1 cellular context compared by ENCODE assay signal in the genomic region with DNA sequence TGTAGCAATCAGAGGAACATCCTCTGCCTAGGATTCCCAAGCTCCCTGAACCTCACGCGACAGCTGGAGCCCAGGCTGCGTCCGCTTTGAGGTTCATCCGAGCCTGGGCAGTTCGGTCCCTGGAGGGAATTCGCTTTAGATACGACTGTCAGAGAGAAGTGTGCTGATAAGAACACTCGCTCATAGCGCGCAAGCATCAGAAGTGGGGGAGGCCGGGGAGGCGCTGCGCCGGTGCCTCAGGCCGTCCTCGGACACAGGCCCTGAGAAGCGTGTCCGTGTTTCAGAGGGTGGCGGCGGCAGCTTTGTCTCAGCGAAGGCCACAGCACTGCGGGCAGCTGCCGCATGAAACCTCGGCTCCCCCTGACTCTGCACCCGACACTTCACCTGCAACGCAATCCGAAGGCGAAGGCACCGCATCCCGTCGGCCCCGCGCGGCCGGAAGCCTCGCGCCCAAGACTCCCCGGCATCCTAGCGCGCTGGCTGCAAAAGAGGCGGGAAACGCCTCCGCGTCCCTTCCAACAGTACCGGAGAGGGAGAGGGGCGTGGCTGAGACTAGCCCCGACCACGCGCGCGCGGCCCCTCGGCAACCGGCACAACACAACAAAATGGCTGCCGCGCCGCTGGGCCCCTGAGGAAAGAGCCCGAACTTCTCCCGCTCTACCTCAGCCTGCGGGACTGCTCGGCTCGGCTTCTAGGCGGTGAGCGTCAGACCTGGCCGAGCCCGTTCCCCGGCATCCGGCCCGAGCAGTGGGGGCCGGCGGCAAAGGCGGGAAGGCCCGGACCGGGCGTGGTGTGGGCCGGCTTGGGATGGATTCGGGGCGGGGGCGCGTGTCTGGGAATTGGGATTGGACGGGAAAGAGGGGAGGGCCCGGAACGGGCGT.
TF ChIP-seq lines count a peak whose summit lies in the region.

A gene with protein sequence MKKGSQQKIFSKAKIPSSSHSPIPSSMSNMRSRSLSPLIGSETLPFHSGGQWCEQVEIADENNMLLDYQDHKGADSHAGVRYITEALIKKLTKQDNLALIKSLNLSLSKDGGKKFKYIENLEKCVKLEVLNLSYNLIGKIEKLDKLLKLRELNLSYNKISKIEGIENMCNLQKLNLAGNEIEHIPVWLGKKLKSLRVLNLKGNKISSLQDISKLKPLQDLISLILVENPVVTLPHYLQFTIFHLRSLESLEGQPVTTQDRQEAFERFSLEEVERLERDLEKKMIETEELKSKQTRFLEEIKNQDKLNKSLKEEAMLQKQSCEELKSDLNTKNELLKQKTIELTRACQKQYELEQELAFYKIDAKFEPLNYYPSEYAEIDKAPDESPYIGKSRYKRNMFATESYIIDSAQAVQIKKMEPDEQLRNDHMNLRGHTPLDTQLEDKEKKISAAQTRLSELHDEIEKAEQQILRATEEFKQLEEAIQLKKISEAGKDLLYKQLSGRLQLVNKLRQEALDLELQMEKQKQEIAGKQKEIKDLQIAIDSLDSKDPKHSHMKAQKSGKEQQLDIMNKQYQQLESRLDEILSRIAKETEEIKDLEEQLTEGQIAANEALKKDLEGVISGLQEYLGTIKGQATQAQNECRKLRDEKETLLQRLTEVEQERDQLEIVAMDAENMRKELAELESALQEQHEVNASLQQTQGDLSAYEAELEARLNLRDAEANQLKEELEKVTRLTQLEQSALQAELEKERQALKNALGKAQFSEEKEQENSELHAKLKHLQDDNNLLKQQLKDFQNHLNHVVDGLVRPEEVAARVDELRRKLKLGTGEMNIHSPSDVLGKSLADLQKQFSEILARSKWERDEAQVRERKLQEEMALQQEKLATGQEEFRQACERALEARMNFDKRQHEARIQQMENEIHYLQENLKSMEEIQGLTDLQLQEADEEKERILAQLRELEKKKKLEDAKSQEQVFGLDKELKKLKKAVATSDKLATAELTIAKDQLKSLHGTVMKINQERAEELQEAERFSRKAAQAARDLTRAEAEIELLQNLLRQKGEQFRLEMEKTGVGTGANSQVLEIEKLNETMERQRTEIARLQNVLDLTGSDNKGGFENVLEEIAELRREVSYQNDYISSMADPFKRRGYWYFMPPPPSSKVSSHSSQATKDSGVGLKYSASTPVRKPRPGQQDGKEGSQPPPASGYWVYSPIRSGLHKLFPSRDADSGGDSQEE (N-terminal part only) (plus strand): TSS at position 586 of the 881 bp plus-strand sequence. CDS start 13,372 bp downstream, outside the sequence.

TF ChIP-seq in GM12878, 131 proteins besides CTCF, POLR2A, EP300 and RAD21 (continued from another document):
- TF ChIP-seq, protein P1, sequence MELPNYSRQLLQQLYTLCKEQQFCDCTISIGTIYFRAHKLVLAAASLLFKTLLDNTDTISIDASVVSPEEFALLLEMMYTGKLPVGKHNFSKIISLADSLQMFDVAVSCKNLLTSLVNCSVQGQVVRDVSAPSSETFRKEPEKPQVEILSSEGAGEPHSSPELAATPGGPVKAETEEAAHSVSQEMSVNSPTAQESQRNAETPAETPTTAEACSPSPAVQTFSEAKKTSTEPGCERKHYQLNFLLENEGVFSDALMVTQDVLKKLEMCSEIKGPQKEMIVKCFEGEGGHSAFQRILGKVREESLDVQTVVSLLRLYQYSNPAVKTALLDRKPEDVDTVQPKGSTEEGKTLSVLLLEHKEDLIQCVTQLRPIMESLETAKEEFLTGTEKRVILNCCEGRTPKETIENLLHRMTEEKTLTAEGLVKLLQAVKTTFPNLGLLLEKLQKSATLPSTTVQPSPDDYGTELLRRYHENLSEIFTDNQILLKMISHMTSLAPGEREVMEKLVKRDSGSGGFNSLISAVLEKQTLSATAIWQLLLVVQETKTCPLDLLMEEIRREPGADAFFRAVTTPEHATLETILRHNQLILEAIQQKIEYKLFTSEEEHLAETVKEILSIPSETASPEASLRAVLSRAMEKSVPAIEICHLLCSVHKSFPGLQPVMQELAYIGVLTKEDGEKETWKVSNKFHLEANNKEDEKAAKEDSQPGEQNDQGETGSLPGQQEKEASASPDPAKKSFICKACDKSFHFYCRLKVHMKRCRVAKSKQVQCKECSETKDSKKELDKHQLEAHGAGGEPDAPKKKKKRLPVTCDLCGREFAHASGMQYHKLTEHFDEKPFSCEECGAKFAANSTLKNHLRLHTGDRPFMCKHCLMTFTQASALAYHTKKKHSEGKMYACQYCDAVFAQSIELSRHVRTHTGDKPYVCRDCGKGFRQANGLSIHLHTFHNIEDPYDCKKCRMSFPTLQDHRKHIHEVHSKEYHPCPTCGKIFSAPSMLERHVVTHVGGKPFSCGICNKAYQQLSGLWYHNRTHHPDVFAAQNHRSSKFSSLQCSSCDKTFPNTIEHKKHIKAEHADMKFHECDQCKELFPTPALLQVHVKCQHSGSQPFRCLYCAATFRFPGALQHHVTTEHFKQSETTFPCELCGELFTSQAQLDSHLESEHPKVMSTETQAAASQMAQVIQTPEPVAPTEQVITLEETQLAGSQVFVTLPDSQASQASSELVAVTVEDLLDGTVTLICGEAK (IDR thresholded peaks at IDR 0.05; ENCODE audit: borderline replicate concordance), result no peak
- TF ChIP-seq, protein P2, sequence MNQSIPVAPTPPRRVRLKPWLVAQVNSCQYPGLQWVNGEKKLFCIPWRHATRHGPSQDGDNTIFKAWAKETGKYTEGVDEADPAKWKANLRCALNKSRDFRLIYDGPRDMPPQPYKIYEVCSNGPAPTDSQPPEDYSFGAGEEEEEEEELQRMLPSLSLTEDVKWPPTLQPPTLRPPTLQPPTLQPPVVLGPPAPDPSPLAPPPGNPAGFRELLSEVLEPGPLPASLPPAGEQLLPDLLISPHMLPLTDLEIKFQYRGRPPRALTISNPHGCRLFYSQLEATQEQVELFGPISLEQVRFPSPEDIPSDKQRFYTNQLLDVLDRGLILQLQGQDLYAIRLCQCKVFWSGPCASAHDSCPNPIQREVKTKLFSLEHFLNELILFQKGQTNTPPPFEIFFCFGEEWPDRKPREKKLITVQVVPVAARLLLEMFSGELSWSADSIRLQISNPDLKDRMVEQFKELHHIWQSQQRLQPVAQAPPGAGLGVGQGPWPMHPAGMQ (IDR thresholded peaks at IDR 0.05; ENCODE audit: borderline replicate concordance), result no peak
